In the genomic region with DNA sequence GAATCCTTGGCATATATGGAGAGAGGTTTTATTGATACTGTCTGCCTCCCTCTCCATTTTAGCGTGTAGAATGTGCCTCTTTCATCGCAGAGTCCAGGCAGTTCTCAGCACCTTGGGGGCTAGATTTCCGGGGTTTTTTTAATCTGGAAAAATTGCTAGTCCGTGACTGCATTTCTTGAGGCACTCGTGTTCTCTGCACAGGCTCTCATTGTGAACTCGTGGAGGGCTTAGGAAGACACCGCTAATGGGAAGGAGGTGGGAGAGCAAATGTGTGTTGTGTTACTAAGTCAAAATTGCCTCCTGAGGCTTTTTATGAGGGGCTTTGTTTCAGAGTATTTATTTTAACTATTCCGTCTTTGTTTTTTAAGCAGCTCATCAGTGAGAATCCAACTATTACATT, we compare ENCODE assay signal across 11 cellular contexts.
"Had no signal": no experiment of that assay in that cellular context is flagged by ENCODE, and none has a peak within 500 bp of the region (broad histone marks: within the 10 kb centered on the region; RNA-seq: fewer than 3 reads in every experiment).

No MANE protein-coding gene starts in this region.

- H3K27ac ChIP-seq: brain microvascular endothelial cell, esophagus squamous epithelium, ovary, thoracic aorta had no signal

- H3K27me3 ChIP-seq: brain microvascular endothelial cell, esophagus squamous epithelium, ovary had no signal

- H3K4me3 ChIP-seq: esophagus squamous epithelium, ovary, thoracic aorta had no signal

- H3K9me3 ChIP-seq: esophagus squamous epithelium, ovary, thoracic aorta had no signal

- DNase-seq: activated CD4-positive, alpha-beta T cell treated with anti-CD3 and anti-CD28 coated beads, Interleukin-2, amount 50 U/mL, for 48 hours; activated naive CD4-positive, alpha-beta T cell; amniotic stem cell; brain microvascular endothelial cell; esophagus squamous epithelium; foreskin fibroblast; head of caudate nucleus; ovary; stimulated activated CD4-positive, alpha-beta T cell treated with anti-CD3 and anti-CD28 coated beads, Interleukin-2, amount 100 ng/mL, for 48 hours; stimulated activated naive CD8-positive, alpha-beta T cell treated with anti-CD3 and anti-CD28 coated beads, Interleukin-15, Interleukin-2, amounts not matched to agents 100 U/mL and 50 U/mL, for 24 hours had no signal

- H3K36me3 ChIP-seq: brain microvascular endothelial cell, ovary had no signal
